8 cellular contexts compared by ENCODE assay signal in the genomic region with DNA sequence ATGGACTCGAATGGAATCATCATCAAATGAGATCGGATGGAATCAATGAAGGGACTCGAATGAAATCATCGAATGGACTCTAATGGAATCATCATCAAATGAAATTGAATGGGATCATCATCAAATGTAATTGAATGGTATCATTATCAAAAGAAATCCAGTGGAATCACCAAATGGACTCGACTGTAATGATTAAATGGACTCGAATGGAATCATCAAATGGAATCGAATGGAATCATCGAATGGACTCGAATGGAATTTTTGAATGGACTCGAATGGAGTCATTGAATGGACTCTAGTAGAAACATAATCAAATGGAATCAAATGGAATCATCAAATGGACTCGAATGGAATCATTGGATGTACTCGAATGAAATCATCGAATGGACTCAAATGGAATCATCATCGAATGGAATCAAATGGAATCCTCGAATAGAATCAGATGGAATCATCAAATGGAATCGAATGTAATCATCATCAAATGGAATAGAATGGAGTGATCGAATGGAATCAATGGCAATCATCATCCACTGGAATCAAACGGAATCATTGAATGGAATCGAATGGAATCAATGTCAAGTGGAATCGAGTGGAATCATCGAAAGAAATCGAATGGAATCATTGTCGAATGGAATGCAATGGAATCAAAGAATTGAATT.
DNase-seq lines count a peak whose midpoint lies in the region; ATAC-seq and TF ChIP-seq lines count a peak whose summit lies in the region.
"Not testable (repeated sequence)": the region's sequence is repeated elsewhere in the genome, so short reads cannot be mapped to it uniquely, and the experiment has no call there.

No MANE protein-coding gene starts in this region.

- H3K27me3 Mint-ChIP-seq in natural killer cell (ENCODE audit: low read depth in 2 of 2) = not testable (repeated sequence)

- H3K36me3 ChIP-seq in Panc1 (ENCODE audit: control insufficient read depth, insufficient read depth, low read length); gastroesophageal sphincter; transverse colon: not testable (repeated sequence)

- POLR2A ChIA-PET in Panc1 (lab: Charles Lee) = not testable (repeated sequence)

- WGBS in gastroesophageal sphincter (ENCODE audit: low coverage in 1 of 2), 2 donors = 65 to 70% methylated on average over 23 of the region's 23 CpGs
- WGBS in transverse colon (ENCODE audit: low coverage in 1 of 2), 2 donors = 75 to 77% methylated on average over 23 of the region's 23 CpGs

- not testable (repeated sequence) for H3K4me3 Mint-ChIP-seq in natural killer cell

- not testable (repeated sequence) for H3K27me3 ChIP-seq in Panc1 (ENCODE audit: control insufficient read depth, insufficient read depth, low read length); gastroesophageal sphincter; transverse colon

- BruUV-seq in Panc1 (replicated peaks; lab: Mats Ljungman, UMichigan) = not testable (repeated sequence)

- ATAC-seq in GM18508 (IDR thresholded peaks at IDR 0.05; ENCODE audit: insufficient read depth, unreplicated experiment) = peak; percentile 2
- peak; percentile 6 for ATAC-seq in GM21528 (IDR thresholded peaks at IDR 0.05; ENCODE audit: low FRiP score, unreplicated experiment)
- peak; percentile 8 for ATAC-seq in HG03039 (IDR thresholded peaks at IDR 0.05; ENCODE audit: unreplicated experiment)
- peak; percentile 6; the same call in 1 of the 2 replicates for ATAC-seq in Panc1
- peak; percentile 8 for ATAC-seq in gastroesophageal sphincter
- peak in 2 of 3 donors; percentile 2 to 9 for ATAC-seq in natural killer cell

- TF ChIP-seq CTCF in Panc1 (IDR thresholded peaks at IDR 0.05); gastroesophageal sphincter (IDR thresholded peaks at IDR 0.05); natural killer cell (IDR thresholded peaks at IDR 0.05); transverse colon (IDR thresholded peaks at IDR 0.05): not testable (repeated sequence)

- CTCF ChIA-PET in Panc1 (lab: Charles Lee) = not testable (repeated sequence)

- not testable (repeated sequence) for H3K27ac Mint-ChIP-seq in natural killer cell

- H3K27ac ChIP-seq in Panc1 (ENCODE audit: low read length); gastroesophageal sphincter: not testable (repeated sequence)
- H3K27ac ChIP-seq in transverse colon = peak overlapping the region in 1 of 4 donors; percentile 0

- not testable (repeated sequence) for TF ChIP-seq EP300 in gastroesophageal sphincter (IDR thresholded peaks at IDR 0.05); transverse colon (IDR thresholded peaks at IDR 0.05; ENCODE audit: low read depth)

- peaks cover 13% of the 10 kb centered on the region for H3K36me3 Mint-ChIP-seq in natural killer cell

- in situ Hi-C loops in Panc1 (cut with HindIII; ENCODE audit: low pct_unique_long_range_greater_than_20kb, low sequenced_read_pairs); transverse colon (cut with MboI; ENCODE audit: low pct_ligation_motif_present in 1 of 4, low pct_unique_long_range_greater_than_20kb in 1 of 4, low sequenced_read_pairs in 3 of 4): not testable (repeated sequence)

- intact Hi-C loops in Panc1 (cut with micrococcal nuclease; ENCODE audit: unreplicated experiment); natural killer cell (cut with micrococcal nuclease); transverse colon (cut with DNase I; ENCODE audit: low total_unique reads): not testable (repeated sequence)

- H3K9me3 ChIP-seq in Panc1 (ENCODE audit: control insufficient read depth, insufficient read depth, low read depth, low read length); gastroesophageal sphincter; transverse colon: not testable (repeated sequence)

- TF ChIP-seq POLR2A in gastroesophageal sphincter (IDR thresholded peaks at IDR 0.05); transverse colon (IDR thresholded peaks at IDR 0.05): not testable (repeated sequence)

- not testable (repeated sequence) for H3K4me1 ChIP-seq in Panc1 (ENCODE audit: control insufficient read depth, insufficient read depth, low read length); gastroesophageal sphincter; transverse colon

- DNase-seq in Panc1 (ENCODE audit: low read depth, low spot score); natural killer cell: not testable (repeated sequence)
- peak; percentile 37 for DNase-seq in activated naive CD8-positive, alpha-beta T cell treated with anti-CD3 and anti-CD28 coated beads, Interleukin-2, amount 50 U/mL, for 16 hours (ENCODE audit: low read depth, low spot score)
- peak; percentile 11 for DNase-seq in transverse colon

- H3K4me3 ChIP-seq in Panc1 (ENCODE audit: low read depth in 2 of 2, low read length in 2 of 2); gastroesophageal sphincter: not testable (repeated sequence)
- H3K4me3 ChIP-seq in transverse colon = peak overlapping the region in 1 of 4 donors; percentile 0

- peaks cover 6 to 13% of the 10 kb centered on the region in 2 donors for H3K9me3 Mint-ChIP-seq in natural killer cell

- H3K4me1 Mint-ChIP-seq in natural killer cell = not testable (repeated sequence)
